18 cellular contexts compared by ENCODE assay signal in genomic region chr16:50334106-50334975, GRCh38. TPM values are rescaled to one million over a fixed set of nuclear protein-coding genes. Genes with fewer than 3 reads are reported as not detected.
A peak's percentile ranks its signal among the peaks of the same experiment; 100 is the strongest.
DNase-seq lines count a peak whose midpoint lies in the region; ATAC-seq and TF ChIP-seq lines count a peak whose summit lies in the region.
"Had no signal": no experiment of that assay in that cellular context is flagged by ENCODE, and none has a peak within 500 bp of the region (broad histone marks: within the 10 kb centered on the region; RNA-seq: fewer than 3 reads in every experiment).

No MANE protein-coding gene starts in this region.

- no peaks in the 10 kb centered on the region for H3K27me3 Mint-ChIP-seq in activated naive CD4-positive, alpha-beta T cell treated with anti-CD3 and anti-CD28 coated beads, Interleukin-2, amount 10 ng/mL, durations not matched to agents 7 days and 5 days
- no peaks in the 10 kb centered on the region for H3K27me3 Mint-ChIP-seq in activated T-helper 2 cell treated with anti-CD3 and anti-CD28 coated beads, Interferon-gamma antibody, Interleukin-2, Interleukin-4, amounts not matched to agents 10 μg/mL and 5 μg/mL and 100 μg/mL, durations not matched to agents 14 hours and 24 hours and 36 hours (ENCODE audit: low read depth)
- no peaks in the 10 kb centered on the region for H3K27me3 Mint-ChIP-seq in mesothelial cell of epicardium (ENCODE audit: low read depth)

- CTCF ChIA-PET in activated naive CD4-positive, alpha-beta T cell treated with anti-CD3 and anti-CD28 coated beads, Interleukin-2, amount 10 ng/mL, durations not matched to agents 7 days and 5 days (lab: Charles Lee), result interaction anchor here (0.6 to 1.3 kb wide), 3 partner anchors 21 to 259 kb away, joined by 3 to 5 read pairs (median 3); no protein-coding TSS in a partner anchor

- no peak for DNase-seq in activated naive CD4-positive, alpha-beta T cell treated with anti-CD3 and anti-CD28 coated beads, Interleukin-2, amount 10 ng/mL, durations not matched to agents 7 days and 5 days
- DNase-seq in activated naive CD4-positive, alpha-beta T cell (lab: John Stamatoyannopoulos, UW), result no peak
- no peak for DNase-seq in activated T-helper 2 cell treated with anti-CD3 and anti-CD28 coated beads, Interferon-gamma antibody, Interleukin-2, Interleukin-4, amounts not matched to agents 10 μg/mL and 5 μg/mL and 100 μg/mL, durations not matched to agents 14 hours and 24 hours and 36 hours (ENCODE audit: low spot score)
- DNase-seq in mesothelial cell of epicardium (ENCODE audit: low spot score in 2 of 2, unreplicated experiment in 2 of 2), result no peak
- DNase-seq in upper lobe of right lung, result no peak
- no peak for DNase-seq in HPDE6-E6E7 (ENCODE audit: extremely low spot score)
- no peak for DNase-seq in stimulated activated CD4-positive, alpha-beta T cell treated with anti-CD3 and anti-CD28 coated beads, Interleukin-4, amount 100 ng/mL, for 1 hour
- DNase-seq in midbrain (lab: John Stamatoyannopoulos, UW), result no peak
- DNase-seq: amygdala, colonic mucosa, hypothalamus, Kasumi-1, NCI-H2029, nucleus accumbens, T1000 had no signal

- no peaks in the 10 kb centered on the region for H3K27me3 ChIP-seq in upper lobe of right lung
- H3K27me3 ChIP-seq: colonic mucosa, tibial nerve had no signal

- H3K36me3 Mint-ChIP-seq in activated naive CD4-positive, alpha-beta T cell treated with anti-CD3 and anti-CD28 coated beads, Interleukin-2, amount 10 ng/mL, durations not matched to agents 7 days and 5 days, result peaks cover 55% of the 10 kb centered on the region
- H3K36me3 Mint-ChIP-seq in activated T-helper 2 cell treated with anti-CD3 and anti-CD28 coated beads, Interferon-gamma antibody, Interleukin-2, Interleukin-4, amounts not matched to agents 10 μg/mL and 5 μg/mL and 100 μg/mL, durations not matched to agents 14 hours and 24 hours and 36 hours (ENCODE audit: low read depth), result peaks cover 70% of the 10 kb centered on the region
- peaks cover 30% of the 10 kb centered on the region for H3K36me3 Mint-ChIP-seq in mesothelial cell of epicardium

- H3K4me1 Mint-ChIP-seq in activated naive CD4-positive, alpha-beta T cell treated with anti-CD3 and anti-CD28 coated beads, Interleukin-2, amount 10 ng/mL, durations not matched to agents 7 days and 5 days, result peaks cover 85% of the 10 kb centered on the region
- peaks cover 33% of the 10 kb centered on the region for H3K4me1 Mint-ChIP-seq in activated T-helper 2 cell treated with anti-CD3 and anti-CD28 coated beads, Interferon-gamma antibody, Interleukin-2, Interleukin-4, amounts not matched to agents 10 μg/mL and 5 μg/mL and 100 μg/mL, durations not matched to agents 14 hours and 24 hours and 36 hours (ENCODE audit: low read depth)
- H3K4me1 Mint-ChIP-seq in mesothelial cell of epicardium, result peaks cover 5% of the 10 kb centered on the region

- H3K9me3 Mint-ChIP-seq in activated naive CD4-positive, alpha-beta T cell treated with anti-CD3 and anti-CD28 coated beads, Interleukin-2, amount 10 ng/mL, durations not matched to agents 7 days and 5 days, result peaks cover 3% of the 10 kb centered on the region
- peaks cover 4% of the 10 kb centered on the region for H3K9me3 Mint-ChIP-seq in activated T-helper 2 cell treated with anti-CD3 and anti-CD28 coated beads, Interferon-gamma antibody, Interleukin-2, Interleukin-4, amounts not matched to agents 10 μg/mL and 5 μg/mL and 100 μg/mL, durations not matched to agents 14 hours and 24 hours and 36 hours
- H3K9me3 Mint-ChIP-seq in mesothelial cell of epicardium, result peaks cover 5% of the 10 kb centered on the region

- ATAC-seq in upper lobe of right lung, result peak; percentile 40
- ATAC-seq: esophagus mucosa had no signal

- intact Hi-C loops in activated T-helper 2 cell treated with anti-CD3 and anti-CD28 coated beads, Interferon-gamma antibody, Interleukin-2, Interleukin-4, amounts not matched to agents 10 μg/mL and 5 μg/mL and 100 μg/mL, durations not matched to agents 14 hours and 24 hours and 36 hours (cut with micrococcal nuclease), result loop anchor here (10.0 kb wide), 1 partner anchor 310 kb away; the partner anchor contains the start of gene CNEP1R1
- intact Hi-C loops in upper lobe of right lung (cut with DNase I), result no loop called here

- no peak overlapping the region for H3K27ac ChIP-seq in upper lobe of right lung
- H3K27ac ChIP-seq: colonic mucosa, RWPE1 had no signal

- peaks cover 8% of the 10 kb centered on the region for H3K4me1 ChIP-seq in upper lobe of right lung

- no peak overlapping the region for H3K4me3 Mint-ChIP-seq in activated naive CD4-positive, alpha-beta T cell treated with anti-CD3 and anti-CD28 coated beads, Interleukin-2, amount 10 ng/mL, durations not matched to agents 7 days and 5 days
- H3K4me3 Mint-ChIP-seq in activated T-helper 2 cell treated with anti-CD3 and anti-CD28 coated beads, Interferon-gamma antibody, Interleukin-2, Interleukin-4, amounts not matched to agents 10 μg/mL and 5 μg/mL and 100 μg/mL, durations not matched to agents 14 hours and 24 hours and 36 hours (ENCODE audit: low read depth), result no peak overlapping the region
- H3K4me3 Mint-ChIP-seq in mesothelial cell of epicardium, result no peak overlapping the region

- no peak for TF ChIP-seq CTCF in mesothelial cell of epicardium (IDR thresholded peaks at IDR 0.05; ENCODE audit: unreplicated experiment)
- no peak for TF ChIP-seq CTCF in upper lobe of right lung (IDR thresholded peaks at IDR 0.05)

- no peaks in the 10 kb centered on the region for H3K9me3 ChIP-seq in upper lobe of right lung
- H3K9me3 ChIP-seq: colonic mucosa, tibial nerve had no signal

- peaks cover 57% of the 10 kb centered on the region for H3K36me3 ChIP-seq in upper lobe of right lung
- H3K36me3 ChIP-seq: colonic mucosa had no signal

- no peak overlapping the region for H3K4me3 ChIP-seq in upper lobe of right lung
- H3K4me3 ChIP-seq: colonic mucosa, tibial nerve had no signal

- H3K27ac Mint-ChIP-seq in activated naive CD4-positive, alpha-beta T cell treated with anti-CD3 and anti-CD28 coated beads, Interleukin-2, amount 10 ng/mL, durations not matched to agents 7 days and 5 days, result peak overlapping the region; percentile 98
- peak overlapping the region; percentile 80 for H3K27ac Mint-ChIP-seq in activated T-helper 2 cell treated with anti-CD3 and anti-CD28 coated beads, Interferon-gamma antibody, Interleukin-2, Interleukin-4, amounts not matched to agents 10 μg/mL and 5 μg/mL and 100 μg/mL, durations not matched to agents 14 hours and 24 hours and 36 hours
- peak overlapping the region; percentile 21 for H3K27ac Mint-ChIP-seq in mesothelial cell of epicardium

RNA-seq across cellular contexts. Expression of gene BRD7, which starts 34.4 kb away (rescaled TPM):
- total RNA-seq in activated T-helper 2 cell treated with anti-CD3 and anti-CD28 coated beads, Interferon-gamma antibody, Interleukin-2, Interleukin-4, amounts not matched to agents 10 μg/mL and 5 μg/mL and 100 μg/mL, durations not matched to agents 14 hours and 24 hours and 36 hours, result 76.0 and 79.5 TPM in 2 replicates
- total RNA-seq in mesothelial cell of epicardium (76.8 to 87.4 TPM (median 84.2 TPM) in 3 replicates), upper lobe of right lung (62.9 TPM)

Comparison
In these comparisons a context has a peak if more than half of its experiments do, and no peak if none do; other contexts are left out.
1. H3K27ac Mint-ChIP-seq: peak in every context shown above with its lines; median percentile 98 in activated naive CD4-positive, alpha-beta T cell treated with anti-CD3 and anti-CD28 coated beads, Interleukin-2, amount 10 ng/mL, durations not matched to agents 7 days and 5 days; 80 in activated T-helper 2 cell treated with anti-CD3 and anti-CD28 coated beads, Interferon-gamma antibody, Interleukin-2, Interleukin-4, amounts not matched to agents 10 μg/mL and 5 μg/mL and 100 μg/mL, durations not matched to agents 14 hours and 24 hours and 36 hours; 21 in mesothelial cell of epicardium.